Comparison of ENCODE assay signal across 8 cellular contexts in the genomic region with DNA sequence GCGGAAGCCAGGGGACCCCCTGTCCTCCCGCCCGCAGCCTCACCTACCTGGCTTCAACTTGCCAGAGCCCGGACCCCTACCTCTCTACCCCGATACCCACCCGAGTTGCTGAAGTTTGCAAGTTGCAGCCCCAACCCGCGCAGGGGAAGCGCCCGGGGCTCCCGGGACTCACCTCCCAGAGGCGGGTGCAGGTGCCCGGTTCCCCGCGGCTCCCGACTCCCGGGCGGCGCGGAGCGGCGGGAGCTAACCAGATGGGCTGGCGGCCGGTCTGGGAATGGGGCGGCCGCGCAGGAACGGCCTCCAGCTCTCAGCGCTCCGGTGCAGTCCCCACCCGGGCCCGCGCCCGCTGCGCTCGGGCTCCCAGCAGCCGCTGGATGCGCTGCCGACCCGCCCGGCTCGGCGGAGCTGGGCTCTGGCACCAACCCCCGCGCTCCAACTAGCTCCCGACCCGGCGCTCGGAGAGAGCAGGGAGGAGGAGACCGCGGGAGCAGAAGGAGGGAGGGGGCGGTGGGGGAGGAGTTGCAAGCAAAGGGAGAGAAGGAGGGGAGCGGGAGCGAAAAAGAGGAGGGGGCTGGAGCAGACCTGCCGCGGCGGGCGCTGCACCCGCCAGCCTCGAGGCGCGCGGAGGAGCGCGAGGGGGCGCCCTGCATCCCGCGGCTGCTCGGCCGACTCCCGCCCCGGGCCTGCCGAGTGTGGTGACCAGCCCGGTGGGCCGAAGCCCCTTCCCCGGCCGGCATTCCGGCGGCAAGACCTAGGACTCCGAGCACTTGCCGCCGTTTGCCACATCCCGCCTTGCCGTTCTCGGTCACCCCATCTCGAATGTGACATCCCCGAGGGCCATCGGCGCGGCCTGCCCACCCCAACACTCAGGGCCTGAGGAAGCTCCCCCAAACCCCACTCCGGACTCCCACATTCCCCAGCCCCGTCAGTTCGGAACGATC. TPM values are rescaled to one million over a fixed set of nuclear protein-coding genes. Genes with fewer than 3 reads are reported as not detected.
DNase-seq lines count a peak whose midpoint lies in the region; ATAC-seq lines count a peak whose summit lies in the region.

A gene with protein sequence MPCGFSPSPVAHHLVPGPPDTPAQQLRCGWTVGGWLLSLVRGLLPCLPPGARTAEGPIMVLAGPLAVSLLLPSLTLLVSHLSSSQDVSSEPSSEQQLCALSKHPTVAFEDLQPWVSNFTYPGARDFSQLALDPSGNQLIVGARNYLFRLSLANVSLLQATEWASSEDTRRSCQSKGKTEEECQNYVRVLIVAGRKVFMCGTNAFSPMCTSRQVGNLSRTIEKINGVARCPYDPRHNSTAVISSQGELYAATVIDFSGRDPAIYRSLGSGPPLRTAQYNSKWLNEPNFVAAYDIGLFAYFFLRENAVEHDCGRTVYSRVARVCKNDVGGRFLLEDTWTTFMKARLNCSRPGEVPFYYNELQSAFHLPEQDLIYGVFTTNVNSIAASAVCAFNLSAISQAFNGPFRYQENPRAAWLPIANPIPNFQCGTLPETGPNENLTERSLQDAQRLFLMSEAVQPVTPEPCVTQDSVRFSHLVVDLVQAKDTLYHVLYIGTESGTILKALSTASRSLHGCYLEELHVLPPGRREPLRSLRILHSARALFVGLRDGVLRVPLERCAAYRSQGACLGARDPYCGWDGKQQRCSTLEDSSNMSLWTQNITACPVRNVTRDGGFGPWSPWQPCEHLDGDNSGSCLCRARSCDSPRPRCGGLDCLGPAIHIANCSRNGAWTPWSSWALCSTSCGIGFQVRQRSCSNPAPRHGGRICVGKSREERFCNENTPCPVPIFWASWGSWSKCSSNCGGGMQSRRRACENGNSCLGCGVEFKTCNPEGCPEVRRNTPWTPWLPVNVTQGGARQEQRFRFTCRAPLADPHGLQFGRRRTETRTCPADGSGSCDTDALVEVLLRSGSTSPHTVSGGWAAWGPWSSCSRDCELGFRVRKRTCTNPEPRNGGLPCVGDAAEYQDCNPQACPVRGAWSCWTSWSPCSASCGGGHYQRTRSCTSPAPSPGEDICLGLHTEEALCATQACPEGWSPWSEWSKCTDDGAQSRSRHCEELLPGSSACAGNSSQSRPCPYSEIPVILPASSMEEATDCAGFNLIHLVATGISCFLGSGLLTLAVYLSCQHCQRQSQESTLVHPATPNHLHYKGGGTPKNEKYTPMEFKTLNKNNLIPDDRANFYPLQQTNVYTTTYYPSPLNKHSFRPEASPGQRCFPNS (minus strand): TSS at position 472 of the 941 bp plus-strand sequence. CDS start 66,500 bp downstream, outside the sequence.

- no peak within 1 kb of the TSS for H3K14ac ChIP-seq in trophoblast cell (ENCODE audit: low read length)

- H3K4me2 ChIP-seq in trophoblast cell (ENCODE audit: low read length) = peak within 1 kb of the TSS; percentile 85

- no peak within 1 kb of the TSS for H4K91ac ChIP-seq in trophoblast cell (ENCODE audit: low read depth, low read length)

- no peak within 1 kb of the TSS for H3K4ac ChIP-seq in trophoblast cell (ENCODE audit: low read depth, low read length)

- no peak within 1 kb of the TSS for H2BK12ac ChIP-seq in trophoblast cell (ENCODE audit: low read length)

- no peak within 1 kb of the TSS for H3K27ac ChIP-seq in trophoblast cell (ENCODE audit: low read depth, low read length)

- no peak within 1 kb of the TSS for H4K8ac ChIP-seq in trophoblast cell (ENCODE audit: low read depth, low read length)

- H3K9ac ChIP-seq in trophoblast cell (ENCODE audit: low read length) = peak within 1 kb of the TSS; percentile 28

- H2AFZ ChIP-seq in trophoblast cell (ENCODE audit: insufficient read depth, low read length, poor library complexity) = peak within 1 kb of the TSS; percentile 67

- peaks cover 3% of the 10 kb centered on the region for H3K79me1 ChIP-seq in trophoblast cell (ENCODE audit: low read length)

- peaks cover 15% of the 10 kb centered on the region in 2 experiments for H3K4me1 ChIP-seq in trophoblast cell (ENCODE audit: control insufficient read depth in 1 of 2, insufficient read depth in 2 of 2, low read length in 2 of 2)

- H2BK120ac ChIP-seq in trophoblast cell (ENCODE audit: insufficient read depth, low read length, poor library complexity) = no peak within 1 kb of the TSS

- H3K79me2 ChIP-seq in trophoblast cell (ENCODE audit: control insufficient read depth, insufficient read depth, low read length, poor library complexity) = no peaks in the 10 kb centered on the region

- DNase-seq in NCI-H1436 (lab: John Stamatoyannopoulos, UW) (peak; percentile 74), NCI-H1436 treated with DMSO at 0.1 percent for 48 hours (lab: John Stamatoyannopoulos, UW) (no peak), NCI-H146 treated with DMSO at 0.1 percent for 48 hours (lab: John Stamatoyannopoulos, UW; ENCODE audit: unreplicated experiment) (peak; percentile 60), cardiac septum (ENCODE audit: low spot score) (peak; percentile 77), trophoblast cell (peak in 1 of 2 donors; percentile 41), NOMO-1 treated with dmso at 0.1 percent for 144 hours (lab: John Stamatoyannopoulos, UW; ENCODE audit: unreplicated experiment) (no peak)
- peak; percentile 26 for DNase-seq in activated naive CD4-positive, alpha-beta T cell treated with anti-CD3 and anti-CD28 coated beads, Interleukin-2, amount 50 U/mL, for 16 hours

- peaks cover 31% of the 10 kb centered on the region for H3K27me3 ChIP-seq in trophoblast cell (ENCODE audit: insufficient read depth, low read length)

- no peak within 1 kb of the TSS for H2AK5ac ChIP-seq in trophoblast cell (ENCODE audit: low read length)

- H4K12ac ChIP-seq in trophoblast cell (ENCODE audit: low read depth, low read length) = no peak within 1 kb of the TSS

- no peak within 1 kb of the TSS for H3K23ac ChIP-seq in trophoblast cell (ENCODE audit: low read length)

- H3K36me3 ChIP-seq in trophoblast cell (ENCODE audit: control insufficient read depth in 1 of 2, insufficient read depth in 2 of 2, low read length in 2 of 2) = no peaks in the 10 kb centered on the region

- no peaks in the 10 kb centered on the region for H3K9me3 ChIP-seq in trophoblast cell (ENCODE audit: insufficient read depth, low read depth, low read length)

- peak within 1 kb of the TSS; percentile 56 for H3K4me3 ChIP-seq in trophoblast cell (ENCODE audit: low read depth, low read length)

- WGBS in trophoblast cell (ENCODE audit: extremely low coverage, insufficient coverage, insufficient read length) = no CpG with 5 or more reads among the region's 94 CpGs

- H3K18ac ChIP-seq in trophoblast cell (ENCODE audit: low read length) = no peak within 1 kb of the TSS

- no peak for ATAC-seq in HG02870 (IDR thresholded peaks at IDR 0.05; ENCODE audit: unreplicated experiment)

- no peak within 1 kb of the TSS for H2BK5ac ChIP-seq in trophoblast cell (ENCODE audit: low read depth, low read length, poor library complexity)

- intact Hi-C loops in cardiac septum (cut with DNase I) = loop anchor here (1.0 to 5.0 kb wide), 4 partner anchors 50 to 230 kb away; no protein-coding TSS in a partner anchor

RNA-seq across cellular contexts. Expression of the gene that starts here (rescaled TPM):
- 21.1 TPM for total RNA-seq in cardiac septum
- polyA plus RNA-seq in trophoblast cell (2013) = 8.9 and 9.2 TPM in 2 replicates

Comparison
In these comparisons a context has a peak if more than half of its experiments do, and no peak if none do; other contexts are left out.
1. DNase-seq: peak in NCI-H1436 (single experiment), NCI-H146 treated with DMSO at 0.1 percent for 48 hours (single experiment), activated naive CD4-positive, alpha-beta T cell treated with anti-CD3 and anti-CD28 coated beads, Interleukin-2, amount 50 U/mL, for 16 hours (single experiment) and cardiac septum (single experiment); none in NCI-H1436 treated with DMSO at 0.1 percent for 48 hours (single experiment) and NOMO-1 treated with dmso at 0.1 percent for 144 hours (single experiment).